In the genomic region with DNA sequence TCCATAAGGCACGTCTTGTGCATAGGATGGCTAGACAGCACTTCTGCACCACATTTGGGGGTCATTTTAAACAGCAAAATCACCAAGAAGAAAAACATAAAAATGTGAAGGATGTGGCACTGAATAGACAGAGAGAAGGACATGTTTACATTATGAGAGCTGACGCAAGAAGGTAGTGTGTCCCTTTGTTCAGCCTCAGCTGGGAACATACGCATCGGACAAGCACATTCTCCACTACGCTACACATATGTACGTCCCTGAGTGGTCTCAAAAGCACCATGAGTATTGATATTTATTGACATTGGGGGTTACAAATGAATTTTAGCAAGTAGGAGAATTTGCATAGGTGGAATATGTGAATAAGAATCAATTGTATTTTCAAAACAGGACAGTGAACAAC, we compare ENCODE assay signal across 20 cellular contexts. TPM values are rescaled to one million over a fixed set of nuclear protein-coding genes. Genes with fewer than 3 reads are reported as not detected.
"Had no signal": no experiment of that assay in that cellular context is flagged by ENCODE, and none has a peak within 500 bp of the region (broad histone marks: within the 10 kb centered on the region; RNA-seq: fewer than 3 reads in every experiment).

No MANE protein-coding gene starts in this region.

- DNase-seq: activated CD4-positive, alpha-beta T cell treated with anti-CD3 and anti-CD28 coated beads, Interleukin-2, amount 50 U/mL, for 1 hour; activated CD4-positive, CD25-positive, alpha-beta regulatory T cell treated with anti-CD3 and anti-CD28 coated beads, Interleukin-2, amount 50 U/mL, for 72 hours; activated CD8-positive, alpha-beta memory T cell treated with anti-CD3 and anti-CD28 coated beads, Interleukin-2, amount 50 U/mL, for 4 hours; activated naive CD4-positive, alpha-beta T cell treated with anti-CD3 and anti-CD28 coated beads, Interleukin-2, amount 10 ng/mL, durations not matched to agents 7 days and 5 days; activated naive CD8-positive, alpha-beta T cell treated with anti-CD3 and anti-CD28 coated beads, Interleukin-2, amount 50 U/mL, for 24 hours; activated T-cell treated with anti-CD3 and anti-CD28 coated beads, Interleukin-2, amount 50 U/mL, for 4 hours; anterior cingulate cortex; caudate nucleus; effector memory CD8-positive, alpha-beta T cell; foreskin fibroblast; mesenchymal stem cell; natural killer cell; pancreas; sigmoid colon; stimulated activated CD4-positive, alpha-beta T cell treated with anti-CD3 and anti-CD28 coated beads, Interleukin-4, amount 100 ng/mL, for 4 hours; upper lobe of left lung had no signal

- ATAC-seq: activated naive CD8-positive, alpha-beta T cell treated with anti-CD3 and anti-CD28 coated beads, Interleukin-2, amount 50 U/mL, for 24 hours; activated T-cell treated with anti-CD3 and anti-CD28 coated beads, Interleukin-2, amount 50 U/mL, for 4 hours; effector memory CD8-positive, alpha-beta T cell; natural killer cell; pancreas; stimulated activated memory B cell treated with anti-CD40 and anti-IgM and Interleukin-4, amounts not matched to agents 10 μg/mL and 1 μg/mL and 100 μg/mL, for 72 hours had no signal

RNA-seq across cellular contexts. Expression of gene DDC, which starts 20.2 kb away (rescaled TPM):
- total RNA-seq: dermis microvascular lymphatic vessel endothelial cell, glomerular endothelial cell, natural killer cell, pulmonary artery endothelial cell had no signal
